Comparison of ENCODE assay signal across 20 cellular contexts in genomic region chr7:69981646-69982045, GRCh38.
"Had no signal": no experiment of that assay in that cellular context is flagged by ENCODE, and none has a peak within 500 bp of the region (broad histone marks: within the 10 kb centered on the region; RNA-seq: fewer than 3 reads in every experiment).

No MANE protein-coding gene starts in this region.

- FAIRE-seq: TTC549 had no signal

- H3K4me1 Mint-ChIP-seq: activated CD4-positive, alpha-beta T cell treated with anti-CD3 and anti-CD28 coated beads, Interleukin-2, amount 10 ng/mL, durations not matched to agents 7 days and 5 days; activated CD8-positive, alpha-beta memory T cell treated with anti-CD3 and anti-CD28 coated beads, Interleukin-2, amount 10 ng/mL, durations not matched to agents 7 days and 5 days; activated naive CD8-positive, alpha-beta T cell treated with anti-CD3 and anti-CD28 coated beads, Interleukin-2, amount 50 U/mL, for 24 hours; T-cell had no signal

- H3K36me3 Mint-ChIP-seq: activated CD8-positive, alpha-beta memory T cell treated with anti-CD3 and anti-CD28 coated beads, Interleukin-2, amount 10 ng/mL, durations not matched to agents 7 days and 5 days; T-cell had no signal

- H3K9me3 Mint-ChIP-seq: activated CD8-positive, alpha-beta T cell treated with anti-CD3 and anti-CD28 coated beads for 36 hours had no signal

- DNase-seq: activated CD4-positive, alpha-beta T cell treated with anti-CD3 and anti-CD28 coated beads, Interleukin-2, amount 10 ng/mL, durations not matched to agents 7 days and 5 days; activated CD4-positive, CD25-positive, alpha-beta regulatory T cell treated with anti-CD3 and anti-CD28 coated beads, Interleukin-2, amount 50 U/mL, for 72 hours; activated CD8-positive, alpha-beta memory T cell treated with anti-CD3 and anti-CD28 coated beads, Interleukin-2, amount 10 ng/mL, durations not matched to agents 7 days and 5 days; activated CD8-positive, alpha-beta T cell treated with anti-CD3 and anti-CD28 coated beads for 36 hours; activated effector memory CD4-positive, alpha-beta T cell treated with anti-CD3 and anti-CD28 coated beads, Interleukin-2, amount 50 U/mL, for 16 hours; activated naive CD4-positive, alpha-beta T cell treated with anti-CD3 and anti-CD28 coated beads, Interleukin-2, amount 50 U/mL, for 16 hours; activated naive CD8-positive, alpha-beta T cell treated with anti-CD3 and anti-CD28 coated beads, Interleukin-2, amount 50 U/mL, for 24 hours; activated T-cell treated with anti-CD3 and anti-CD28 coated beads for 4 hours; body of pancreas; effector CD4-positive, alpha-beta T cell; left ventricle myocardium superior; mammary epithelial cell; spleen; stimulated activated CD4-positive, alpha-beta T cell treated with anti-CD3 and anti-CD28 coated beads, Interleukin-4, amount 100 ng/mL, for 1 hour; stimulated activated naive CD4-positive, alpha-beta T cell; T-cell; testis; WERI-Rb-1 had no signal

- H3K27me3 Mint-ChIP-seq: activated CD4-positive, alpha-beta T cell treated with anti-CD3 and anti-CD28 coated beads, Interleukin-2, amount 10 ng/mL, durations not matched to agents 7 days and 5 days; activated naive CD8-positive, alpha-beta T cell treated with anti-CD3 and anti-CD28 coated beads, Interleukin-2, amount 50 U/mL, for 24 hours had no signal

- H3K27ac Mint-ChIP-seq: activated CD4-positive, alpha-beta T cell treated with anti-CD3 and anti-CD28 coated beads, Interleukin-2, amount 10 ng/mL, durations not matched to agents 7 days and 5 days; activated CD8-positive, alpha-beta memory T cell treated with anti-CD3 and anti-CD28 coated beads, Interleukin-2, amount 10 ng/mL, durations not matched to agents 7 days and 5 days; activated CD8-positive, alpha-beta T cell treated with anti-CD3 and anti-CD28 coated beads for 36 hours; activated naive CD8-positive, alpha-beta T cell treated with anti-CD3 and anti-CD28 coated beads, Interleukin-2, amount 50 U/mL, for 24 hours; T-cell had no signal

- H3K4me3 Mint-ChIP-seq: activated CD4-positive, alpha-beta T cell treated with anti-CD3 and anti-CD28 coated beads, Interleukin-2, amount 10 ng/mL, durations not matched to agents 7 days and 5 days; activated CD8-positive, alpha-beta memory T cell treated with anti-CD3 and anti-CD28 coated beads, Interleukin-2, amount 10 ng/mL, durations not matched to agents 7 days and 5 days; activated CD8-positive, alpha-beta T cell treated with anti-CD3 and anti-CD28 coated beads for 36 hours; activated naive CD8-positive, alpha-beta T cell treated with anti-CD3 and anti-CD28 coated beads, Interleukin-2, amount 50 U/mL, for 24 hours; nephron; T-cell had no signal
